1 cellular context compared by ENCODE assay signal in the genomic region with DNA sequence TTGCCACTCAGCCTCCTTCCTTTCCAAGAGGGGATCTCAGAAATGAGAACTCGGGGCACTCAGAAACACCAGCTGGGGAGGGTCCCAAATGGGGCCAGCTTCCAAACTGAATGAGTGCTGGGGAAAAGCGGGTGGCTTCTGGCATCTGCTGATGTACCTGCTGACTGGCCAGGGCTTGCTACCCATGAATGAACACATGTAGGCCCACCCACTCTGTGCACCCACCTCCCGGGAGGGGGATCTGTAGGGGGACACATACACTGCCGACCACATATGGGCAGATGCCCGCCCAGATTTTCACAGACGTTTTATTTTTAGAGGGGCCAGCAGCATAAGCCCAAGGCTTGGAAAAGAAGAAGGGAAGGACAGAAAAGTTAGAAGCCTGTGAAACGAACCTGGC.
TF ChIP-seq lines count a peak whose summit lies in the region.

No MANE protein-coding gene starts in this region.

TF ChIP-seq in GM23338, 12 proteins besides CTCF, POLR2A, EP300 and RAD21:
- TF ChIP-seq ZNF114 (CRISPR knock-in tag; IDR thresholded peaks at IDR 0.05) (no peak), ZNF462 (CRISPR knock-in tag; IDR thresholded peaks at IDR 0.05) (no peak), POLR2AphosphoS5 (IDR thresholded peaks at IDR 0.05; ENCODE audit: low read depth) (no peak), JUNB (IDR thresholded peaks at IDR 0.05; ENCODE audit: unreplicated experiment) (no peak), EZH2phosphoT487 (IDR thresholded peaks at IDR 0.05; ENCODE audit: unreplicated experiment) (no peak), CREB1 (CRISPR knock-in tag; IDR thresholded peaks at IDR 0.05; ENCODE audit: low read depth) (no peak), STAT1 (IDR thresholded peaks at IDR 0.05; ENCODE audit: unreplicated experiment) (no peak), ZNF331 (CRISPR knock-in tag; IDR thresholded peaks at IDR 0.05; ENCODE audit: low read depth) (no peak), NANOG (IDR thresholded peaks at IDR 0.05; ENCODE audit: borderline replicate concordance) (no peak), EZH2 (IDR thresholded peaks at IDR 0.05; ENCODE audit: low read depth, unreplicated experiment) (no peak), REST (IDR thresholded peaks at IDR 0.05; ENCODE audit: unreplicated experiment) (no peak)
- TF ChIP-seq, protein P1, sequence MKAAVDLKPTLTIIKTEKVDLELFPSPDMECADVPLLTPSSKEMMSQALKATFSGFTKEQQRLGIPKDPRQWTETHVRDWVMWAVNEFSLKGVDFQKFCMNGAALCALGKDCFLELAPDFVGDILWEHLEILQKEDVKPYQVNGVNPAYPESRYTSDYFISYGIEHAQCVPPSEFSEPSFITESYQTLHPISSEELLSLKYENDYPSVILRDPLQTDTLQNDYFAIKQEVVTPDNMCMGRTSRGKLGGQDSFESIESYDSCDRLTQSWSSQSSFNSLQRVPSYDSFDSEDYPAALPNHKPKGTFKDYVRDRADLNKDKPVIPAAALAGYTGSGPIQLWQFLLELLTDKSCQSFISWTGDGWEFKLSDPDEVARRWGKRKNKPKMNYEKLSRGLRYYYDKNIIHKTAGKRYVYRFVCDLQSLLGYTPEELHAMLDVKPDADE (IDR thresholded peaks at IDR 0.05), result no peak
